In the genomic region with DNA sequence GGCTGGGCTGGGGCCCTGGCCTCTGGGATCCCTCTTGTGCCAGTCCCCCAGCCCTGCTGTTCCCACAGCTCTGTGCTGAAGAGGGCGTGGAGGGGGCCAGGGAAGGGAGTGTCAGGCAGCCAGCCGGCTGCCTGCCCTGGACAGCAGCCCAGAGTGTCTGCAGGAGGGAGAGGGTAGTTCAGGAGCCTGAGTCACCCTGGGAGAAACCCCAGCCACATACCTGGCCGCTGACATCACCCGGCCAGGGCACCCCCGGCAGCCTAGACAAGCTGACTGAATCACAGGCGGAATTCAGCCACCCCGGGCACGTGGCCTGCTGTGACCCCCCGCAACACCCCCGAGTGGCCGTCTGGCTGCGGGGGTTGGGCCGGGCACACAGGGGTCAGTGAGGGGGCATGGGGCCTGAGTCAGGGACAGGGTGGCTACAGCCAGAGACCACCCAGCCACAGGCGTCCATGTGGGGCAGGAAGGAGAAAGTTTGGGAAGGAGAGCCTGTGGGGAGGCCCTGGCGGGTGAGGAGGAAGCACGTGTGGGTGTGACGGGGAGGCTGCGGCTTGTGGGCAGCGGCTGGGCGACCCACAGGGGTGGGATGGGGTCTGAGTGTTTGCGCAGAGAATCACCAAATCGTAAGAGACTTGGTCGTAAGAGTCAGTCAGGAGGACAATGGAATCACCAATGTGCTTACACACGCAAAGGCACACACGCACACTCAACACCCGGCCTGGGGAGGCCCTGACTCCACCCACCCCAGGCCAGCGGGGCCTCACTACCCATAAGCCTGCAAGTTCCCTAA, we compare ENCODE assay signal across 1 cellular context.
TF ChIP-seq lines count a peak whose summit lies in the region.

No MANE protein-coding gene starts in this region.

TF ChIP-seq in GM12878, 131 proteins besides CTCF, POLR2A, EP300 and RAD21 (continued from another document):
- TF ChIP-seq MEF2B (IDR thresholded peaks at IDR 0.05; ENCODE audit: partially characterized antibody, poor library complexity, severe bottlenecking) (no peak), RUNX3 (IDR thresholded peaks at IDR 0.05; ENCODE audit: low read length) (peak; percentile 68), CREB1 (IDR thresholded peaks at IDR 0.05; ENCODE audit: low read depth) (peak; percentile 61; the same call in 1 of the 2 replicates), TCF12 (IDR thresholded peaks at IDR 0.05; ENCODE audit: low read depth, low read length) (no peak), ASH2L (IDR thresholded peaks at IDR 0.05; ENCODE audit: borderline replicate concordance, low read depth) (no peak), CHD2 (IDR thresholded peaks at IDR 0.05; ENCODE audit: borderline replicate concordance, low read depth, low read length) (no peak), CBFB (IDR thresholded peaks at IDR 0.05; ENCODE audit: low read depth) (0 out of 2 replicates have a peak, but pooled peaks have one; percentile 12), IKZF2 (IDR thresholded peaks at IDR 0.05) (0 out of 4 replicates have a peak, but pooled peaks of 1 of the 2 experiments have one; percentile 32), HCFC1 (IDR thresholded peaks at IDR 0.05; ENCODE audit: low read length) (no peak), YY1 (IDR thresholded peaks at IDR 0.05; ENCODE audit: low read depth, low read length) (no peak), POLR2AphosphoS5 (IDR thresholded peaks at IDR 0.05; ENCODE audit: low read length) (no peak), CREM (IDR thresholded peaks at IDR 0.05; ENCODE audit: low read depth) (peak; percentile 66; the same call in 1 of the 2 replicates), NFXL1 (IDR thresholded peaks at IDR 0.05; ENCODE audit: borderline replicate concordance) (no peak), ZNF622 (IDR thresholded peaks at IDR 0.05) (no peak), SMAD5 (IDR thresholded peaks at IDR 0.05; ENCODE audit: low read depth) (no peak), NR2C1 (IDR thresholded peaks at IDR 0.05) (no peak), CBX3 (IDR thresholded peaks at IDR 0.05; ENCODE audit: borderline replicate concordance, low read depth) (no peak), GABPA (IDR thresholded peaks at IDR 0.05; ENCODE audit: low read depth) (no peak), STAT1 (conservative IDR thresholded peaks at IDR 0.05) (no peak), ETV6 (conservative IDR thresholded peaks at IDR 0.05 in 1 of 2, IDR thresholded peaks at IDR 0.05 in 1 of 2; ENCODE audit: borderline replicate concordance in 1 of 2, low read depth in 1 of 2) (no peak), SIN3A (IDR thresholded peaks at IDR 0.05; ENCODE audit: low read depth, low read length) (no peak), JUND (IDR thresholded peaks at IDR 0.05; ENCODE audit: low read depth, low read length) (peak; percentile 35; the same call in 1 of the 2 replicates), IKZF1 (conservative IDR thresholded peaks at IDR 0.05) (peak; percentile 39; the same call in 1 of the 2 replicates), BACH1 (IDR thresholded peaks at IDR 0.05; ENCODE audit: borderline replicate concordance) (no peak), SMC3 (IDR thresholded peaks at IDR 0.05; ENCODE audit: borderline replicate concordance, low read length) (no peak), RELA (IDR thresholded peaks at IDR 0.05; ENCODE audit: borderline replicate concordance, partially characterized antibody) (no peak), ZNF207 (IDR thresholded peaks at IDR 0.05; ENCODE audit: borderline replicate concordance) (no peak), NBN (IDR thresholded peaks at IDR 0.05) (no peak), SMARCA5 (IDR thresholded peaks at IDR 0.05) (no peak), ZNF217 (IDR thresholded peaks at IDR 0.05) (no peak), YBX1 (IDR thresholded peaks at IDR 0.05) (no peak)
- TF ChIP-seq, protein P1, sequence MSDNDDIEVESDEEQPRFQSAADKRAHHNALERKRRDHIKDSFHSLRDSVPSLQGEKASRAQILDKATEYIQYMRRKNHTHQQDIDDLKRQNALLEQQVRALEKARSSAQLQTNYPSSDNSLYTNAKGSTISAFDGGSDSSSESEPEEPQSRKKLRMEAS (IDR thresholded peaks at IDR 0.05; ENCODE audit: low read depth, low read length), result peak; percentile 18; the same call in 1 of the 2 replicates
- TF ChIP-seq, protein P2, sequence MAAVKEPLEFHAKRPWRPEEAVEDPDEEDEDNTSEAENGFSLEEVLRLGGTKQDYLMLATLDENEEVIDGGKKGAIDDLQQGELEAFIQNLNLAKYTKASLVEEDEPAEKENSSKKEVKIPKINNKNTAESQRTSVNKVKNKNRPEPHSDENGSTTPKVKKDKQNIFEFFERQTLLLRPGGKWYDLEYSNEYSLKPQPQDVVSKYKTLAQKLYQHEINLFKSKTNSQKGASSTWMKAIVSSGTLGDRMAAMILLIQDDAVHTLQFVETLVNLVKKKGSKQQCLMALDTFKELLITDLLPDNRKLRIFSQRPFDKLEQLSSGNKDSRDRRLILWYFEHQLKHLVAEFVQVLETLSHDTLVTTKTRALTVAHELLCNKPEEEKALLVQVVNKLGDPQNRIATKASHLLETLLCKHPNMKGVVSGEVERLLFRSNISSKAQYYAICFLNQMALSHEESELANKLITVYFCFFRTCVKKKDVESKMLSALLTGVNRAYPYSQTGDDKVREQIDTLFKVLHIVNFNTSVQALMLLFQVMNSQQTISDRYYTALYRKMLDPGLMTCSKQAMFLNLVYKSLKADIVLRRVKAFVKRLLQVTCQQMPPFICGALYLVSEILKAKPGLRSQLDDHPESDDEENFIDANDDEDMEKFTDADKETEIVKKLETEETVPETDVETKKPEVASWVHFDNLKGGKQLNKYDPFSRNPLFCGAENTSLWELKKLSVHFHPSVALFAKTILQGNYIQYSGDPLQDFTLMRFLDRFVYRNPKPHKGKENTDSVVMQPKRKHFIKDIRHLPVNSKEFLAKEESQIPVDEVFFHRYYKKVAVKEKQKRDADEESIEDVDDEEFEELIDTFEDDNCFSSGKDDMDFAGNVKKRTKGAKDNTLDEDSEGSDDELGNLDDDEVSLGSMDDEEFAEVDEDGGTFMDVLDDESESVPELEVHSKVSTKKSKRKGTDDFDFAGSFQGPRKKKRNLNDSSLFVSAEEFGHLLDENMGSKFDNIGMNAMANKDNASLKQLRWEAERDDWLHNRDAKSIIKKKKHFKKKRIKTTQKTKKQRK (IDR thresholded peaks at IDR 0.05; ENCODE audit: low read depth, low read length), result no peak
- TF ChIP-seq, protein P3, sequence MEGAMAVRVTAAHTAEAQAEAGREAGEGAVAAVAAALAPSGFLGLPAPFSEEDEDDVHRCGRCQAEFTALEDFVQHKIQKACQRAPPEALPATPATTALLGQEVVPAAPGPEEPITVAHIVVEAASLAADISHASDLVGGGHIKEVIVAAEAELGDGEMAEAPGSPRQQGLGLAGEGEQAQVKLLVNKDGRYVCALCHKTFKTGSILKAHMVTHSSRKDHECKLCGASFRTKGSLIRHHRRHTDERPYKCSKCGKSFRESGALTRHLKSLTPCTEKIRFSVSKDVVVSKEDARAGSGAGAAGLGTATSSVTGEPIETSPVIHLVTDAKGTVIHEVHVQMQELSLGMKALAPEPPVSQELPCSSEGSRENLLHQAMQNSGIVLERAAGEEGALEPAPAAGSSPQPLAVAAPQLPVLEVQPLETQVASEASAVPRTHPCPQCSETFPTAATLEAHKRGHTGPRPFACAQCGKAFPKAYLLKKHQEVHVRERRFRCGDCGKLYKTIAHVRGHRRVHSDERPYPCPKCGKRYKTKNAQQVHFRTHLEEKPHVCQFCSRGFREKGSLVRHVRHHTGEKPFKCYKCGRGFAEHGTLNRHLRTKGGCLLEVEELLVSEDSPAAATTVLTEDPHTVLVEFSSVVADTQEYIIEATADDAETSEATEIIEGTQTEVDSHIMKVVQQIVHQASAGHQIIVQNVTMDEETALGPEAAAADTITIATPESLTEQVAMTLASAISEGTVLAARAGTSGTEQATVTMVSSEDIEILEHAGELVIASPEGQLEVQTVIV (IDR thresholded peaks at IDR 0.05; ENCODE audit: borderline replicate concordance, partially characterized antibody), result no peak
- TF ChIP-seq, protein P4, sequence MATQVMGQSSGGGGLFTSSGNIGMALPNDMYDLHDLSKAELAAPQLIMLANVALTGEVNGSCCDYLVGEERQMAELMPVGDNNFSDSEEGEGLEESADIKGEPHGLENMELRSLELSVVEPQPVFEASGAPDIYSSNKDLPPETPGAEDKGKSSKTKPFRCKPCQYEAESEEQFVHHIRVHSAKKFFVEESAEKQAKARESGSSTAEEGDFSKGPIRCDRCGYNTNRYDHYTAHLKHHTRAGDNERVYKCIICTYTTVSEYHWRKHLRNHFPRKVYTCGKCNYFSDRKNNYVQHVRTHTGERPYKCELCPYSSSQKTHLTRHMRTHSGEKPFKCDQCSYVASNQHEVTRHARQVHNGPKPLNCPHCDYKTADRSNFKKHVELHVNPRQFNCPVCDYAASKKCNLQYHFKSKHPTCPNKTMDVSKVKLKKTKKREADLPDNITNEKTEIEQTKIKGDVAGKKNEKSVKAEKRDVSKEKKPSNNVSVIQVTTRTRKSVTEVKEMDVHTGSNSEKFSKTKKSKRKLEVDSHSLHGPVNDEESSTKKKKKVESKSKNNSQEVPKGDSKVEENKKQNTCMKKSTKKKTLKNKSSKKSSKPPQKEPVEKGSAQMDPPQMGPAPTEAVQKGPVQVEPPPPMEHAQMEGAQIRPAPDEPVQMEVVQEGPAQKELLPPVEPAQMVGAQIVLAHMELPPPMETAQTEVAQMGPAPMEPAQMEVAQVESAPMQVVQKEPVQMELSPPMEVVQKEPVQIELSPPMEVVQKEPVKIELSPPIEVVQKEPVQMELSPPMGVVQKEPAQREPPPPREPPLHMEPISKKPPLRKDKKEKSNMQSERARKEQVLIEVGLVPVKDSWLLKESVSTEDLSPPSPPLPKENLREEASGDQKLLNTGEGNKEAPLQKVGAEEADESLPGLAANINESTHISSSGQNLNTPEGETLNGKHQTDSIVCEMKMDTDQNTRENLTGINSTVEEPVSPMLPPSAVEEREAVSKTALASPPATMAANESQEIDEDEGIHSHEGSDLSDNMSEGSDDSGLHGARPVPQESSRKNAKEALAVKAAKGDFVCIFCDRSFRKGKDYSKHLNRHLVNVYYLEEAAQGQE (IDR thresholded peaks at IDR 0.05; ENCODE audit: low read depth, low read length), result no peak
- TF ChIP-seq, protein P5, sequence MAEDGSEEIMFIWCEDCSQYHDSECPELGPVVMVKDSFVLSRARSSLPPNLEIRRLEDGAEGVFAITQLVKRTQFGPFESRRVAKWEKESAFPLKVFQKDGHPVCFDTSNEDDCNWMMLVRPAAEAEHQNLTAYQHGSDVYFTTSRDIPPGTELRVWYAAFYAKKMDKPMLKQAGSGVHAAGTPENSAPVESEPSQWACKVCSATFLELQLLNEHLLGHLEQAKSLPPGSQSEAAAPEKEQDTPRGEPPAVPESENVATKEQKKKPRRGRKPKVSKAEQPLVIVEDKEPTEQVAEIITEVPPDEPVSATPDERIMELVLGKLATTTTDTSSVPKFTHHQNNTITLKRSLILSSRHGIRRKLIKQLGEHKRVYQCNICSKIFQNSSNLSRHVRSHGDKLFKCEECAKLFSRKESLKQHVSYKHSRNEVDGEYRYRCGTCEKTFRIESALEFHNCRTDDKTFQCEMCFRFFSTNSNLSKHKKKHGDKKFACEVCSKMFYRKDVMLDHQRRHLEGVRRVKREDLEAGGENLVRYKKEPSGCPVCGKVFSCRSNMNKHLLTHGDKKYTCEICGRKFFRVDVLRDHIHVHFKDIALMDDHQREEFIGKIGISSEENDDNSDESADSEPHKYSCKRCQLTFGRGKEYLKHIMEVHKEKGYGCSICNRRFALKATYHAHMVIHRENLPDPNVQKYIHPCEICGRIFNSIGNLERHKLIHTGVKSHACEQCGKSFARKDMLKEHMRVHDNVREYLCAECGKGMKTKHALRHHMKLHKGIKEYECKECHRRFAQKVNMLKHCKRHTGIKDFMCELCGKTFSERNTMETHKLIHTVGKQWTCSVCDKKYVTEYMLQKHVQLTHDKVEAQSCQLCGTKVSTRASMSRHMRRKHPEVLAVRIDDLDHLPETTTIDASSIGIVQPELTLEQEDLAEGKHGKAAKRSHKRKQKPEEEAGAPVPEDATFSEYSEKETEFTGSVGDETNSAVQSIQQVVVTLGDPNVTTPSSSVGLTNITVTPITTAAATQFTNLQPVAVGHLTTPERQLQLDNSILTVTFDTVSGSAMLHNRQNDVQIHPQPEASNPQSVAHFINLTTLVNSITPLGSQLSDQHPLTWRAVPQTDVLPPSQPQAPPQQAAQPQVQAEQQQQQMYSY (CRISPR knock-in tag; IDR thresholded peaks at IDR 0.05), result no peak
TF ChIP-seq in GM12878: peak in this region for 16.
